ENCODE assay signal across 18 cellular contexts in genomic region chr3:83877909-83878308, GRCh38.
DNase-seq lines count a peak whose midpoint lies in the region; ATAC-seq and TF ChIP-seq lines count a peak whose summit lies in the region.
"Had no signal": no experiment of that assay in that cellular context is flagged by ENCODE, and none has a peak within 500 bp of the region (broad histone marks: within the 10 kb centered on the region; RNA-seq: fewer than 3 reads in every experiment).

No MANE protein-coding gene starts in this region.

- peaks cover 0 to 5% (median 0%) of the 10 kb centered on the region in 12 donors for H3K4me1 ChIP-seq in heart left ventricle
- no peaks in the 10 kb centered on the region for H3K4me1 ChIP-seq in left ventricle myocardium inferior
- no peaks in the 10 kb centered on the region for H3K4me1 ChIP-seq in fibroblast of lung (ENCODE audit: control insufficient read depth, extremely low read depth, insufficient read depth, low read length)
- H3K4me1 ChIP-seq: A549; BLaER1 treated with 17β-estradiol and CSF1 and Interleukin-3, amounts not matched to agents 10 nM and 100 nM had no signal

- WGBS in heart left ventricle, 4 donors = 60 to 69% (median 64%) methylated on average over 3 of the region's 3 CpGs

- H3K4me2 ChIP-seq in fibroblast of lung (ENCODE audit: extremely low read depth, insufficient read depth, low read length) = no peak overlapping the region
- H3K4me2 ChIP-seq: A549; BLaER1 treated with 17β-estradiol and CSF1 and Interleukin-3, amounts not matched to agents 10 nM and 100 nM had no signal

- no peak for TF ChIP-seq POLR2A in heart left ventricle (IDR thresholded peaks at IDR 0.05)

- no peak overlapping the region for H3K9ac ChIP-seq in fibroblast of lung (ENCODE audit: insufficient read depth, low read length)
- H3K9ac ChIP-seq: BLaER1 treated with 17β-estradiol and CSF1 and Interleukin-3, amounts not matched to agents 10 nM and 100 nM had no signal

- no peaks in the 10 kb centered on the region for H3K36me3 ChIP-seq in heart left ventricle
- H3K36me3 ChIP-seq in left ventricle myocardium inferior = no peaks in the 10 kb centered on the region
- H3K36me3 ChIP-seq in fibroblast of lung (ENCODE audit: control insufficient read depth, insufficient read depth, low read length) = no peaks in the 10 kb centered on the region
- H3K36me3 ChIP-seq: BLaER1 treated with 17β-estradiol and CSF1 and Interleukin-3, amounts not matched to agents 10 nM and 100 nM had no signal

- H3K27ac ChIP-seq in heart left ventricle (no peak overlapping the region), left ventricle myocardium inferior (replicated peaks) (no peak overlapping the region), fibroblast of lung (ENCODE audit: insufficient read depth, low read length) (no peak overlapping the region)
- H3K27ac ChIP-seq: A549; BLaER1 treated with 17β-estradiol and CSF1 and Interleukin-3, amounts not matched to agents 10 nM and 100 nM had no signal

- ATAC-seq in heart left ventricle = peak in 3 of 4 donors; percentile 55 to 98 (median 78)
- ATAC-seq in stimulated activated naive CD8-positive, alpha-beta T cell treated with anti-CD3 and anti-CD28 coated beads, Interleukin-15, Interleukin-2, amounts not matched to agents 100 U/mL and 50 U/mL, for 24 hours = no peak
- ATAC-seq: A549, GM12878, PC-3 had no signal

- H3K4me3 ChIP-seq in heart left ventricle (no peak overlapping the region), left ventricle myocardium inferior (no peak overlapping the region), fibroblast of lung (replicated peaks in 1 of 4; ENCODE audit: control extremely low read depth in 1 of 4, insufficient read depth in 1 of 4, low read depth in 3 of 4, low read length in 4 of 4) (no peak overlapping the region)
- H3K4me3 ChIP-seq: A549; BLaER1 treated with 17β-estradiol and CSF1 and Interleukin-3, amounts not matched to agents 10 nM and 100 nM; GM12878 had no signal

- DNase-seq in heart left ventricle (peak in 1 of 5 donors; percentile 26), left ventricle myocardium inferior (no peak), NCI-H82 treated with DMSO at 0.1 percent for 48 hours (lab: John Stamatoyannopoulos, UW; ENCODE audit: unreplicated experiment) (peak; percentile 33), fibroblast of lung (ENCODE audit: low read depth in 2 of 2) (peak; percentile 15 to 29), NCI-H1105 treated with DMSO at 0.1 percent for 48 hours (lab: John Stamatoyannopoulos, UW) (no peak), head of caudate nucleus (no peak), HUDEP-2 (lab: John Stamatoyannopoulos, UW; ENCODE audit: unreplicated experiment in 76 of 76) (no peak)
- DNase-seq in stimulated activated naive CD8-positive, alpha-beta T cell treated with anti-CD3 and anti-CD28 coated beads, Interleukin-15, Interleukin-2, amounts not matched to agents 100 U/mL and 50 U/mL, for 24 hours = no peak
- DNase-seq: CD8-positive, alpha-beta memory T cell; GDM1; KG1; NCI-H1436 treated with DMSO at 0.1 percent for 48 hours; NCI-H2081; NCI-H510A treated with DMSO at 0.1 percent for 48 hours; PC-3 had no signal

- no peaks in the 10 kb centered on the region for H3K79me2 ChIP-seq in fibroblast of lung (ENCODE audit: control insufficient read depth, insufficient read depth, low read length)

- no peak overlapping the region for H2AFZ ChIP-seq in fibroblast of lung (ENCODE audit: low read length)

- TF ChIP-seq CTCF in heart left ventricle (IDR thresholded peaks at IDR 0.05) (no peak), left ventricle myocardium inferior (IDR thresholded peaks at IDR 0.05; ENCODE audit: borderline replicate concordance) (no peak), fibroblast of lung (conservative IDR thresholded peaks at IDR 0.05 in 1 of 2, IDR thresholded peaks at IDR 0.05 in 1 of 2; ENCODE audit: low read depth in 1 of 2, low read length in 2 of 2) (no peak)

- intact Hi-C loops in heart left ventricle (cut with DNase I) (no loop called here), left ventricle myocardium inferior (cut with micrococcal nuclease) (no loop called here), head of caudate nucleus (cut with DNase I) (no loop called here)

- no peaks in the 10 kb centered on the region for H3K27me3 ChIP-seq in heart left ventricle
- no peaks in the 10 kb centered on the region for H3K27me3 ChIP-seq in left ventricle myocardium inferior (ENCODE audit: low read depth)
- H3K27me3 ChIP-seq in fibroblast of lung (ENCODE audit: control insufficient read depth, insufficient read depth, low read length) = no peaks in the 10 kb centered on the region
- H3K27me3 ChIP-seq: BLaER1 treated with 17β-estradiol and CSF1 and Interleukin-3, amounts not matched to agents 10 nM and 100 nM had no signal

- H3K9me3 ChIP-seq in heart left ventricle (peaks cover 0 to 23% (median 1%) of the 10 kb centered on the region in 12 donors), left ventricle myocardium inferior (replicated peaks) (peaks cover 15% of the 10 kb centered on the region), fibroblast of lung (ENCODE audit: control insufficient read depth, insufficient read depth, low read depth, low read length) (no peaks in the 10 kb centered on the region)
- H3K9me3 ChIP-seq: A549 had no signal

- no peaks in the 10 kb centered on the region for H4K20me1 ChIP-seq in fibroblast of lung (ENCODE audit: control insufficient read depth, extremely low read depth, insufficient read depth, low read length)
- H4K20me1 ChIP-seq: BLaER1 treated with 17β-estradiol and CSF1 and Interleukin-3, amounts not matched to agents 10 nM and 100 nM had no signal

Comparison
In these comparisons a context has a peak if more than half of its experiments do, and no peak if none do; other contexts are left out.
1. DNase-seq: peak in NCI-H82 treated with DMSO at 0.1 percent for 48 hours (single experiment) and fibroblast of lung (2 of 2); none in left ventricle myocardium inferior (single experiment), NCI-H1105 treated with DMSO at 0.1 percent for 48 hours (single experiment), head of caudate nucleus (0 of 42), stimulated activated naive CD8-positive, alpha-beta T cell treated with anti-CD3 and anti-CD28 coated beads, Interleukin-15, Interleukin-2, amounts not matched to agents 100 U/mL and 50 U/mL, for 24 hours (single experiment) and HUDEP-2 (0 of 76).